1 cellular context compared by ENCODE assay signal in genomic region chr1:74732960-74733615, GRCh38.
TF ChIP-seq lines count a peak whose summit lies in the region.

CRYZ (minus strand) TSS chr1:74733050; CDS start chr1:74724821, 8,229 bp downstream.
TYW3 (plus strand) TSS chr1:74733152; CDS start chr1:74733245, 93 bp downstream.

TF ChIP-seq in HepG2, 621 proteins besides CTCF, POLR2A, EP300 and RAD21 (continued from another document and continues in another):
- TF ChIP-seq ZNF781 (CRISPR knock-in tag; IDR thresholded peaks at IDR 0.05; ENCODE audit: borderline replicate concordance, not compliant biosample characterization) (peak; percentile 21), SMC3 (IDR thresholded peaks at IDR 0.05; ENCODE audit: low read length) (no peak), USF2 (IDR thresholded peaks at IDR 0.05; ENCODE audit: low read depth, low read length) (no peak), USF2 (CRISPR knock-in tag; IDR thresholded peaks at IDR 0.05; ENCODE audit: borderline replicate concordance) (no peak), GRHL1 (CRISPR knock-in tag; conservative IDR thresholded peaks at IDR 0.05) (no peak), HOXA9 (CRISPR knock-in tag; IDR thresholded peaks at IDR 0.05; ENCODE audit: borderline replicate concordance) (no peak), MLLT10 (CRISPR knock-in tag; IDR thresholded peaks at IDR 0.05) (no peak), EED (CRISPR knock-in tag; IDR thresholded peaks at IDR 0.05) (0 out of 2 replicates have a peak, but pooled peaks have one; percentile 50), ZSCAN29 (CRISPR knock-in tag; conservative IDR thresholded peaks at IDR 0.05) (no peak), YEATS4 (CRISPR knock-in tag; IDR thresholded peaks at IDR 0.05; ENCODE audit: borderline replicate concordance) (peak; percentile 90), ARID4A (CRISPR knock-in tag; IDR thresholded peaks at IDR 0.05; ENCODE audit: borderline replicate concordance) (peak; percentile 87), CCDC6 (CRISPR knock-in tag; IDR thresholded peaks at IDR 0.05) (no peak; the same call in 1 of the 2 replicates), ZNF598 (CRISPR knock-in tag; IDR thresholded peaks at IDR 0.05; ENCODE audit: borderline replicate concordance) (no peak; the same call in 1 of the 2 replicates), RFX3 (CRISPR knock-in tag; IDR thresholded peaks at IDR 0.05) (no peak), KLF16 (CRISPR knock-in tag; IDR thresholded peaks at IDR 0.05) (peak in 1 of 2 experiments; percentile 80; a peak in 1 of 4 replicates), MED13 (CRISPR knock-in tag; IDR thresholded peaks at IDR 0.05) (0 out of 2 replicates have a peak, but pooled peaks have one; percentile 24), HOMEZ (CRISPR knock-in tag; IDR thresholded peaks at IDR 0.05; ENCODE audit: low read depth) (0 out of 2 replicates have a peak, but pooled peaks have one; percentile 48), HMGXB4 (CRISPR knock-in tag; IDR thresholded peaks at IDR 0.05; ENCODE audit: borderline replicate concordance in 1 of 2, low read depth in 1 of 2) (peak; percentile 93 to 94), PHF5A (CRISPR knock-in tag; IDR thresholded peaks at IDR 0.05; ENCODE audit: low read depth, unreplicated experiment) (peak; percentile 98), ZNF543 (CRISPR knock-in tag; IDR thresholded peaks at IDR 0.05) (no peak), EEA1 (CRISPR knock-in tag; IDR thresholded peaks at IDR 0.05; ENCODE audit: borderline replicate concordance) (no peak), PRDM10 (CRISPR knock-in tag; IDR thresholded peaks at IDR 0.05; ENCODE audit: low read depth) (peak; percentile 89), TSC22D2 (CRISPR knock-in tag; IDR thresholded peaks at IDR 0.05; ENCODE audit: borderline replicate concordance) (peak; percentile 61; the same call in 1 of the 2 replicates), ZNF354B (CRISPR knock-in tag; IDR thresholded peaks at IDR 0.05) (no peak), KLF15 (CRISPR knock-in tag; IDR thresholded peaks at IDR 0.05; ENCODE audit: borderline replicate concordance) (no peak; the same call in 1 of the 2 replicates), ZBTB38 (CRISPR knock-in tag; IDR thresholded peaks at IDR 0.05) (peak; percentile 79), TRIM22 (IDR thresholded peaks at IDR 0.05) (no peak), MIER3 (CRISPR knock-in tag; IDR thresholded peaks at IDR 0.05; ENCODE audit: borderline replicate concordance) (peak; percentile 51; the same call in 1 of the 2 replicates), ZNF652 (CRISPR knock-in tag; IDR thresholded peaks at IDR 0.05; ENCODE audit: borderline replicate concordance, low read depth) (0 out of 2 replicates have a peak, but pooled peaks have one; percentile 51), ZXDC (CRISPR knock-in tag; IDR thresholded peaks at IDR 0.05) (no peak), ZNF280D (CRISPR knock-in tag; IDR thresholded peaks at IDR 0.05) (peak; percentile 45; the same call in 1 of the 2 replicates)
